20 cellular contexts compared by ENCODE assay signal in the genomic region with DNA sequence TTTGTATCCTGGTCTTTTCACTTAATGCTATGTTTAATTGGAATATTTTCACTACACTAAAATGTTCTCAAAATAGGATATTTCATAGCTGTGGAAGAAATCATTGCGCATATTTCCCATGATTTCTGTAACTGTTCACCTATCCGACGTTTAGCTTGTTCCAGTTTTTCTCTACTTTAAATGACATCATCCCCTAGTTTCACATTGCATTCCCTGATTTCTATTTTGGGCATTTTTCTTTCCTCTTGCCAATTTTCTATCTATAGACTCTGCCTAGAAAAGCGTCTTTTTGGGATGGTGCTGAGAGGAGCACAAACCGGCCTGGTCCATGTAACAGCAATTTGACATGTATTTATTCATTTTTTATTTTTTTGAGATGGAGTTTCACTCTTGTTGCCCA.
A peak's percentile ranks its signal among the peaks of the same experiment; 100 is the strongest.
DNase-seq lines count a peak whose midpoint lies in the region; ATAC-seq, FAIRE-seq and TF ChIP-seq lines count a peak whose summit lies in the region.
"Had no signal": no experiment of that assay in that cellular context is flagged by ENCODE, and none has a peak within 500 bp of the region (broad histone marks: within the 10 kb centered on the region; RNA-seq: fewer than 3 reads in every experiment).

No MANE protein-coding gene starts in this region.

- H3K79me2 ChIP-seq in HepG2 (ENCODE audit: insufficient read depth, low read length) = no peaks in the 10 kb centered on the region

- TF ChIP-seq POLR2A in HepG2 (IDR thresholded peaks at IDR 0.05; ENCODE audit: insufficient read depth in 1 of 2, low read depth in 2 of 2, low read length in 2 of 2) (no peak), right lobe of liver (IDR thresholded peaks at IDR 0.05) (no peak)

- FAIRE-seq in HepG2 (lab: Jason Lieb, UNC) = no peak
- no peak for FAIRE-seq in urothelium cell line (lab: Jason Lieb, UNC)
- FAIRE-seq: A549, GM12892, GM18507 had no signal

- no peaks in the 10 kb centered on the region for H4K20me1 ChIP-seq in HepG2 (ENCODE audit: insufficient read depth, low read length)

- no peak overlapping the region for H3K9ac ChIP-seq in HepG2 (ENCODE audit: insufficient read depth, low read depth, low read length)

- CTCF ChIA-PET in HepG2 (lab: Yijun Ruan, JAX; ENCODE audit: low intra/inter-chr PET ratio, low total read pairs) = no interaction called here

- in situ Hi-C loops in HepG2 (cut with HindIII; ENCODE audit: extremely low pct_ligation_motif_present, low pct_unique_long_range_greater_than_20kb) = no loop called here

- no TSS peak for BruUV-seq in HepG2 (replicated peaks; lab: Mats Ljungman, UMichigan)

- no peak overlapping the region for H3K4me2 ChIP-seq in HepG2 (ENCODE audit: low read depth, low read length)
- H3K4me2 ChIP-seq: A549 had no signal

- TF ChIP-seq EP300 in HepG2 (IDR thresholded peaks at IDR 0.05; ENCODE audit: low read depth in 2 of 2, low read length in 2 of 2) (no peak), HepG2 (CRISPR knock-in tag; IDR thresholded peaks at IDR 0.05; ENCODE audit: borderline replicate concordance) (no peak)

- H3K27ac ChIP-seq in HepG2 (ENCODE audit: extremely low read length, insufficient read depth, low read length) = no peak overlapping the region
- no peak overlapping the region for H3K27ac ChIP-seq in right lobe of liver
- H3K27ac ChIP-seq in dorsolateral prefrontal cortex = peak overlapping the region in 47 of 59 donors; percentile 5 to 82 (median 61)
- H3K27ac ChIP-seq: 22Rv1, A549, C4-2B had no signal

- no peak for TF ChIP-seq RAD21 in HepG2 (CRISPR knock-in tag; IDR thresholded peaks at IDR 0.05)

- H3K4me1 ChIP-seq in HepG2 (ENCODE audit: insufficient read depth, low read length) (no peaks in the 10 kb centered on the region), right lobe of liver (no peaks in the 10 kb centered on the region)
- H3K4me1 ChIP-seq: A549 had no signal

- no peaks in the 10 kb centered on the region for H3K36me3 ChIP-seq in HepG2 (replicated peaks in 1 of 2; ENCODE audit: control insufficient read depth in 1 of 2, insufficient read depth in 2 of 2, low read length in 2 of 2)
- no peaks in the 10 kb centered on the region for H3K36me3 ChIP-seq in right lobe of liver

- H3K27me3 ChIP-seq in HepG2 (ENCODE audit: control insufficient read depth in 1 of 2, insufficient read depth in 2 of 2, low read length in 2 of 2) (peaks cover 2 to 4% of the 10 kb centered on the region in 2 experiments; a peak in 1 of 5 replicates), right lobe of liver (no peaks in the 10 kb centered on the region), dorsolateral prefrontal cortex (no peaks in the 10 kb centered on the region)

- H3K9me3 ChIP-seq in HepG2 (ENCODE audit: low read length) = no peaks in the 10 kb centered on the region
- H3K9me3 ChIP-seq in right lobe of liver = no peaks in the 10 kb centered on the region
- H3K9me3 ChIP-seq: A549 had no signal

- no peak for DNase-seq in HepG2 (ENCODE audit: low spot score)
- no peak for DNase-seq in right lobe of liver
- no peak for DNase-seq in dorsolateral prefrontal cortex
- DNase-seq in superior temporal gyrus (ENCODE audit: extremely low spot score) = peak; percentile 71
- no peak for DNase-seq in urothelium cell line (ENCODE audit: low spot score)
- no peak for DNase-seq in OCI-M2 (lab: John Stamatoyannopoulos, UW; ENCODE audit: unreplicated experiment)
- no peak for DNase-seq in RKO (ENCODE audit: low spot score)
- DNase-seq: AML-193; CD4-positive, alpha-beta memory T cell; DMS153; DMS79; GDM1; GOT3; H7 had no signal

- POLR2A ChIA-PET in HepG2 (lab: Yijun Ruan, JAX) = no interaction called here

- H2AFZ ChIP-seq in HepG2 (ENCODE audit: low read length) = no peak overlapping the region

- intact Hi-C loops in HepG2 (cut with micrococcal nuclease; ENCODE audit: unreplicated experiment) = no loop called here
- intact Hi-C loops in right lobe of liver (cut with DNase I) = no loop called here
- intact Hi-C loops in dorsolateral prefrontal cortex (cut with DNase I) = no loop called here

- H3K4me3 ChIP-seq in HepG2 (replicated peaks in 1 of 3; ENCODE audit: insufficient read depth in 1 of 3, low read depth in 2 of 3, low read length in 3 of 3) (no peak overlapping the region), right lobe of liver (no peak overlapping the region), dorsolateral prefrontal cortex (no peak overlapping the region)
- H3K4me3 ChIP-seq: A549 had no signal

- 51% methylated on average over 5 of the region's 5 CpGs for WGBS in HepG2 (ENCODE audit: low lambda C conversion rate)
- 73% methylated on average over 5 of the region's 5 CpGs for WGBS in right lobe of liver (ENCODE audit: insufficient coverage, low coverage, low lambda C conversion rate, missing lambda C conversion rate)

- no peak for TF ChIP-seq CTCF in HepG2 (CRISPR knock-in tag; IDR thresholded peaks at IDR 0.05)
- TF ChIP-seq CTCF in right lobe of liver (IDR thresholded peaks at IDR 0.05) = no peak
- TF ChIP-seq CTCF in dorsolateral prefrontal cortex (IDR thresholded peaks at IDR 0.05 in 54 of 56, conservative IDR thresholded peaks at IDR 0.05 in 2 of 56; ENCODE audit: low read depth in 1 of 56, partially characterized antibody in 56 of 56) = no peak

- ATAC-seq in HepG2 (no peak), right lobe of liver (no peak)
- ATAC-seq: A549, HCT116 had no signal

TF ChIP-seq in HepG2, 621 proteins besides CTCF, POLR2A, EP300 and RAD21:
- no peak for TF ChIP-seq SETDB1 (CRISPR knock-in tag; IDR thresholded peaks at IDR 0.05; ENCODE audit: borderline replicate concordance)
- no peak for TF ChIP-seq PHF8 (CRISPR knock-in tag; IDR thresholded peaks at IDR 0.05)
- no peak for TF ChIP-seq ZNF20 (CRISPR knock-in tag; IDR thresholded peaks at IDR 0.05)
- peak; percentile 92 for TF ChIP-seq ATF7 (IDR thresholded peaks at IDR 0.05)
- no peak for TF ChIP-seq ATF7 (CRISPR knock-in tag; IDR thresholded peaks at IDR 0.05)
- TF ChIP-seq MAZ (IDR thresholded peaks at IDR 0.05; ENCODE audit: borderline replicate concordance, low read depth, low read length) = no peak
- no peak for TF ChIP-seq MAZ (CRISPR knock-in tag; IDR thresholded peaks at IDR 0.05; ENCODE audit: low read depth)
- no peak for TF ChIP-seq ZNF572 (CRISPR knock-in tag; IDR thresholded peaks at IDR 0.05)
- no peak for TF ChIP-seq PHF21A (CRISPR knock-in tag; IDR thresholded peaks at IDR 0.05)
- no peak for TF ChIP-seq TARDBP (CRISPR knock-in tag; IDR thresholded peaks at IDR 0.05)

Comparison
In these comparisons a context has a peak if more than half of its experiments do, and no peak if none do; other contexts are left out.
1. H3K27ac ChIP-seq: peak in dorsolateral prefrontal cortex (47 of 59); none in HepG2 (single experiment) and right lobe of liver (0 of 3).